In the genomic region with DNA sequence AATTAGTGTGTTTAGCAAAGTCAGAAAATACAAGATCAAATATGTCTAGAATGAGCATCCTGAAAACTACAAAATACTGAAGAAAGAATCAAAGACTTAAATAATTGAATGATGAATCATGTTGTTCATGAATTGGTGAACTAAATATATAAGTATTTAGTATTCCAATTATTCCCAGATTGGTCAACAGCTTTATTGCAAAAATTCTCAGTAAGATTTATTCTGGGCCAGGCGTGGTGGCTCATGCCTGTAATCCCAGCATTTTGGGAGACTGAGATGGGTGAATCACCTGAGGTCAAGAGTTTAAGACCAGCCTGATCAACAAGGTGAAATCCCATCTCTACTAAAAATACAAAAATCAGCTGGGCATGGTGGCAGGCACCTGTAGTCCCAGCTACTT, we compare ENCODE assay signal across 16 cellular contexts.
DNase-seq lines count a peak whose midpoint lies in the region; ATAC-seq and TF ChIP-seq lines count a peak whose summit lies in the region.
"Had no signal": no experiment of that assay in that cellular context is flagged by ENCODE, and none has a peak within 500 bp of the region (broad histone marks: within the 10 kb centered on the region; RNA-seq: fewer than 3 reads in every experiment).

No MANE protein-coding gene starts in this region.

- H3K27ac ChIP-seq in colonic mucosa, result no peak overlapping the region
- no peak overlapping the region for H3K27ac ChIP-seq in effector memory CD4-positive, alpha-beta T cell (ENCODE audit: insufficient read depth, low read length, poor library complexity, severe bottlenecking)

- TF ChIP-seq CTCF in choroid plexus epithelial cell (conservative IDR thresholded peaks at IDR 0.05; ENCODE audit: low read depth, low read length) (no peak), colonic mucosa (IDR thresholded peaks at IDR 0.05) (no peak)

- DNase-seq in GM04504 (ENCODE audit: low read depth), result peak; percentile 18
- DNase-seq in HT1080 (ENCODE audit: low read depth), result peak; percentile 25
- peak; percentile 11 for DNase-seq in choroid plexus epithelial cell (ENCODE audit: low read depth)
- no peak for DNase-seq in effector CD8-positive, alpha-beta T cell (lab: John Stamatoyannopoulos, UW)
- DNase-seq in colonic mucosa, result no peak
- no peak for DNase-seq in effector memory CD4-positive, alpha-beta T cell
- DNase-seq: DMS79 treated with DMSO at 0.1 percent for 48 hours, GDM1, NCI-H1417 treated with DMSO at 0.1 percent for 48 hours, NCI-H187 treated with DMSO at 0.1 percent for 48 hours, NCI-H345, NCI-H524 treated with DMSO at 0.1 percent for 48 hours, RPMI8226, T-helper 1 cell had no signal

- H3K4me1 ChIP-seq in colonic mucosa, result no peaks in the 10 kb centered on the region
- no peaks in the 10 kb centered on the region for H3K4me1 ChIP-seq in effector memory CD4-positive, alpha-beta T cell (ENCODE audit: control insufficient read depth, insufficient read depth, low read length, poor library complexity, severe bottlenecking)

- H3K9me3 ChIP-seq in colonic mucosa, result no peaks in the 10 kb centered on the region
- H3K9me3 ChIP-seq in effector memory CD4-positive, alpha-beta T cell (ENCODE audit: control insufficient read depth, low read length), result no peaks in the 10 kb centered on the region

- no peaks in the 10 kb centered on the region for H3K36me3 ChIP-seq in colonic mucosa
- H3K36me3 ChIP-seq in effector memory CD4-positive, alpha-beta T cell (ENCODE audit: control insufficient read depth, insufficient read depth, low read length), result no peaks in the 10 kb centered on the region

- H3K9ac ChIP-seq in colonic mucosa (ENCODE audit: low read depth in 2 of 2, low read length in 2 of 2), result no peak overlapping the region

- H3K27me3 ChIP-seq in colonic mucosa, result no peaks in the 10 kb centered on the region
- H3K27me3 ChIP-seq in effector memory CD4-positive, alpha-beta T cell (replicated peaks; ENCODE audit: control insufficient read depth, insufficient read depth, low read length, poor library complexity, severe bottlenecking), result no peaks in the 10 kb centered on the region

- intact Hi-C loops in colonic mucosa (cut with DNase I), result no loop called here

- H3K4me3 ChIP-seq in choroid plexus epithelial cell (ENCODE audit: low read depth, low read length) (no peak overlapping the region), colonic mucosa (no peak overlapping the region)
- no peak overlapping the region for H3K4me3 ChIP-seq in effector memory CD4-positive, alpha-beta T cell (ENCODE audit: insufficient read depth, low read depth, low read length, poor library complexity, severe bottlenecking)
- H3K4me3 ChIP-seq: K562 had no signal

- no peak for ATAC-seq in HG02884 (IDR thresholded peaks at IDR 0.05; ENCODE audit: unreplicated experiment)
- ATAC-seq: K562 had no signal

Comparison
In these comparisons a context has a peak if more than half of its experiments do, and no peak if none do; other contexts are left out.
1. DNase-seq: peak in GM04504 (single experiment), HT1080 (single experiment) and choroid plexus epithelial cell (single experiment); none in effector CD8-positive, alpha-beta T cell (single experiment), colonic mucosa (single experiment) and effector memory CD4-positive, alpha-beta T cell (0 of 3).